In the genomic region with DNA sequence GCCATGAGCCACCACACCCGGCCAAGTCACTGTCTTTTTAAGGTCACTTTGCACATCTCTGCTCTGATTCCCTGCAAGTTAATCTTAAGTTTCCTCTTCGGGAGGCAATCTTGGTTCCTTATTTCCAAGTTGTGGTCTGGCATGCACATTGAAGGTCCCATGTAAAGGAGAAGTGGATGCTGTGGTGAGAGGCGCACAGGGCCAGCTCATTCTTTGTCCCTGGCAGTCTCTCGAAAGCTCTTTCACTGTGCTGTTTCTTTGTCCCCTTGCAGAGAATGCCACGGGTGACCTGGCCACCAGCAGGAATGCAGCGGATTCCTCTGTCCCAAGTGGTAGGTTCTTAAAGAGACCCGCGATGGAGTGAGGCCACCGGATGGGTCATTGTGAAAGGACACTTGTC, we compare ENCODE assay signal across 17 cellular contexts. TPM values are rescaled to one million over a fixed set of nuclear protein-coding genes. Genes with fewer than 3 reads are reported as not detected.
DNase-seq lines count a peak whose midpoint lies in the region; ATAC-seq and TF ChIP-seq lines count a peak whose summit lies in the region.
"Had no signal": no experiment of that assay in that cellular context is flagged by ENCODE, and none has a peak within 500 bp of the region (broad histone marks: within the 10 kb centered on the region; RNA-seq: fewer than 3 reads in every experiment).

No MANE protein-coding gene starts in this region.

- H3K36me3 Mint-ChIP-seq in HFFc6 (ENCODE audit: low read depth) = no peaks in the 10 kb centered on the region
- H3K36me3 Mint-ChIP-seq in natural killer cell treated with Interleukin-12 subunit alpha and Interleukin-12 subunit beta and Interleukin-15 and Interleukin-18, amount 100 ng/mL, for 72 hours = no peaks in the 10 kb centered on the region
- H3K36me3 Mint-ChIP-seq: activated CD8-positive, alpha-beta memory T cell treated with anti-CD3 and anti-CD28 coated beads, Interleukin-2, amount 10 ng/mL, durations not matched to agents 7 days and 5 days had no signal

- TF ChIP-seq CTCF in heart left ventricle (IDR thresholded peaks at IDR 0.05) (no peak), upper lobe of right lung (IDR thresholded peaks at IDR 0.05) (no peak), HFFc6 (IDR thresholded peaks at IDR 0.05) (no peak), thyroid gland (IDR thresholded peaks at IDR 0.05) (no peak)

- DNase-seq in heart left ventricle (peak in 1 of 5 donors; percentile 55), cardiac septum (ENCODE audit: low spot score) (no peak), UCSD-AML1 (lab: John Stamatoyannopoulos, UW; ENCODE audit: unreplicated experiment) (peak; percentile 30), medulla oblongata (ENCODE audit: extremely low spot score) (peak; percentile 77), upper lobe of right lung (no peak), HFFc6 (no peak), thyroid gland (no peak)
- DNase-seq in natural killer cell treated with Interleukin-12 subunit alpha and Interleukin-12 subunit beta and Interleukin-15 and Interleukin-18, amount 100 ng/mL, for 72 hours (ENCODE audit: low spot score) = no peak
- DNase-seq: activated CD8-positive, alpha-beta memory T cell treated with anti-CD3 and anti-CD28 coated beads, Interleukin-2, amount 10 ng/mL, durations not matched to agents 7 days and 5 days; activated effector memory CD4-positive, alpha-beta T cell treated with Interleukin-2 at 50 U/mL for 16 hours; CD8-positive, alpha-beta T cell; cerebellar nuclear complex; PC-3; stimulated activated CD4-positive, alpha-beta T cell treated with anti-CD3 and anti-CD28 coated beads, Interleukin-15, amount 100 ng/mL, for 24 hours; stimulated activated naive CD8-positive, alpha-beta T cell treated with anti-CD3 and anti-CD28 coated beads, Interleukin-15, amount 100 ng/mL, for 72 hours had no signal

- H3K27me3 Mint-ChIP-seq in HFFc6 (ENCODE audit: insufficient read depth) = peaks cover 2% of the 10 kb centered on the region; the same call in 1 of the 2 replicates
- H3K27me3 Mint-ChIP-seq in natural killer cell treated with Interleukin-12 subunit alpha and Interleukin-12 subunit beta and Interleukin-15 and Interleukin-18, amount 100 ng/mL, for 72 hours = no peaks in the 10 kb centered on the region
- H3K27me3 Mint-ChIP-seq: activated CD8-positive, alpha-beta memory T cell treated with anti-CD3 and anti-CD28 coated beads, Interleukin-2, amount 10 ng/mL, durations not matched to agents 7 days and 5 days; stimulated activated naive CD8-positive, alpha-beta T cell treated with anti-CD3 and anti-CD28 coated beads, Interleukin-15, amount 100 ng/mL, for 72 hours had no signal

- ATAC-seq in heart left ventricle (peak in 3 of 4 donors; percentile 34 to 50 (median 43)), upper lobe of right lung (peak; percentile 70)
- ATAC-seq in natural killer cell treated with Interleukin-12 subunit alpha and Interleukin-12 subunit beta and Interleukin-15 and Interleukin-18, amount 100 ng/mL, for 72 hours = no peak
- ATAC-seq: activated CD8-positive, alpha-beta memory T cell treated with anti-CD3 and anti-CD28 coated beads, Interleukin-2, amount 10 ng/mL, durations not matched to agents 7 days and 5 days; CD8-positive, alpha-beta T cell; PC-3; stimulated activated naive CD8-positive, alpha-beta T cell treated with anti-CD3 and anti-CD28 coated beads, Interleukin-15, amount 100 ng/mL, for 72 hours had no signal

- no peak overlapping the region for H3K27ac Mint-ChIP-seq in HFFc6
- H3K27ac Mint-ChIP-seq in natural killer cell treated with Interleukin-12 subunit alpha and Interleukin-12 subunit beta and Interleukin-15 and Interleukin-18, amount 100 ng/mL, for 72 hours = no peak overlapping the region
- H3K27ac Mint-ChIP-seq: activated CD8-positive, alpha-beta memory T cell treated with anti-CD3 and anti-CD28 coated beads, Interleukin-2, amount 10 ng/mL, durations not matched to agents 7 days and 5 days; CD8-positive, alpha-beta T cell; stimulated activated naive CD8-positive, alpha-beta T cell treated with anti-CD3 and anti-CD28 coated beads, Interleukin-15, amount 100 ng/mL, for 72 hours had no signal

- H3K4me1 ChIP-seq in heart left ventricle (peaks cover 0 to 40% (median 2%) of the 10 kb centered on the region in 12 donors), upper lobe of right lung (peaks cover 31% of the 10 kb centered on the region), thyroid gland (peaks cover 20 to 40% of the 10 kb centered on the region in 2 donors)

- TF ChIP-seq POLR2A in heart left ventricle (IDR thresholded peaks at IDR 0.05) (no peak), thyroid gland (IDR thresholded peaks at IDR 0.05) (no peak)

- 61 to 76% (median 73%) methylated on average over 9 of the region's 9 CpGs for WGBS in heart left ventricle, 4 donors
- 75 to 76% methylated on average over 9 of the region's 9 CpGs for WGBS in thyroid gland, 2 donors

- no peak overlapping the region for H3K4me3 Mint-ChIP-seq in HFFc6
- H3K4me3 Mint-ChIP-seq in natural killer cell treated with Interleukin-12 subunit alpha and Interleukin-12 subunit beta and Interleukin-15 and Interleukin-18, amount 100 ng/mL, for 72 hours = no peak overlapping the region
- H3K4me3 Mint-ChIP-seq: activated CD8-positive, alpha-beta memory T cell treated with anti-CD3 and anti-CD28 coated beads, Interleukin-2, amount 10 ng/mL, durations not matched to agents 7 days and 5 days; CD8-positive, alpha-beta T cell; stimulated activated naive CD8-positive, alpha-beta T cell treated with anti-CD3 and anti-CD28 coated beads, Interleukin-15, amount 100 ng/mL, for 72 hours had no signal

- H3K4me3 ChIP-seq in heart left ventricle (peak overlapping the region in 1 of 12 donors; percentile 5), upper lobe of right lung (no peak overlapping the region), thyroid gland (replicated peaks in 1 of 3) (no peak overlapping the region)
- H3K4me3 ChIP-seq: adrenal gland had no signal

- no peaks in the 10 kb centered on the region for H3K9me3 Mint-ChIP-seq in HFFc6
- H3K9me3 Mint-ChIP-seq in natural killer cell treated with Interleukin-12 subunit alpha and Interleukin-12 subunit beta and Interleukin-15 and Interleukin-18, amount 100 ng/mL, for 72 hours = no peaks in the 10 kb centered on the region
- H3K9me3 Mint-ChIP-seq: CD8-positive, alpha-beta T cell; stimulated activated naive CD8-positive, alpha-beta T cell treated with anti-CD3 and anti-CD28 coated beads, Interleukin-15, amount 100 ng/mL, for 72 hours had no signal

- H3K27me3 ChIP-seq in heart left ventricle (no peaks in the 10 kb centered on the region), upper lobe of right lung (no peaks in the 10 kb centered on the region), thyroid gland (no peaks in the 10 kb centered on the region)
- H3K27me3 ChIP-seq: adrenal gland had no signal

- peaks cover 0 to 19% (median 0%) of the 10 kb centered on the region in 9 donors for H3K36me3 ChIP-seq in heart left ventricle
- H3K36me3 ChIP-seq in upper lobe of right lung = peaks cover 36% of the 10 kb centered on the region
- peaks cover 19 to 20% of the 10 kb centered on the region in 2 donors for H3K36me3 ChIP-seq in thyroid gland

- peaks cover 30% of the 10 kb centered on the region for H3K4me1 Mint-ChIP-seq in HFFc6 (ENCODE audit: low read depth)
- no peaks in the 10 kb centered on the region for H3K4me1 Mint-ChIP-seq in natural killer cell treated with Interleukin-12 subunit alpha and Interleukin-12 subunit beta and Interleukin-15 and Interleukin-18, amount 100 ng/mL, for 72 hours (ENCODE audit: low read depth in 2 of 2)

- H3K9me3 ChIP-seq in heart left ventricle (no peaks in the 10 kb centered on the region), upper lobe of right lung (no peaks in the 10 kb centered on the region), thyroid gland (no peaks in the 10 kb centered on the region)
- H3K9me3 ChIP-seq: adrenal gland had no signal

- peak overlapping the region in 1 of 12 donors; percentile 70 for H3K27ac ChIP-seq in heart left ventricle
- H3K27ac ChIP-seq in upper lobe of right lung = no peak overlapping the region
- no peak overlapping the region for H3K27ac ChIP-seq in thyroid gland
- H3K27ac ChIP-seq: adrenal gland had no signal

- intact Hi-C loops in heart left ventricle (cut with DNase I) = no loop called here
- intact Hi-C loops in cardiac septum (cut with DNase I) = no loop called here
- intact Hi-C loops in upper lobe of right lung (cut with DNase I) = no loop called here
- intact Hi-C loops in thyroid gland (cut with DNase I) = no loop called here

RNA-seq across cellular contexts. Expression of gene C19orf33, which starts 16.4 kb away (rescaled TPM):
- total RNA-seq in heart left ventricle = 10 to 100 TPM in 5 of 9 donors, 1 to 10 TPM in 3, not detected in 1; 3.5 to 73.1 (median 11.5) TPM
- polyA plus RNA-seq in heart left ventricle = 10 to 100 TPM; 12.2 to 54.2 TPM
- 2.0 TPM for total RNA-seq in cardiac septum
- total RNA-seq in upper lobe of right lung = 63.0 TPM
- not detected for total RNA-seq in HFFc6 (2021; fragmentation: NEBNext Ultra II Directional; extraction: Animal tissue kit (Norgen Biotek cat#: 25700))
- total RNA-seq in natural killer cell treated with Interleukin-12 subunit alpha and Interleukin-12 subunit beta and Interleukin-15 and Interleukin-18, amount 100 ng/mL, for 72 hours = not detected
- total RNA-seq in thyroid gland = 10 to 100 TPM in 3 of 4 donors, not detected in 1; 16.2 to 26.3 (median 17.2) TPM
- total RNA-seq: activated CD8-positive, alpha-beta memory T cell treated with anti-CD3 and anti-CD28 coated beads, Interleukin-2, amount 10 ng/mL, durations not matched to agents 7 days and 5 days; CD8-positive, alpha-beta T cell had no signal

RNA-seq across cellular contexts. Expression of gene SPINT2, which starts 23.2 kb away (rescaled TPM):
- total RNA-seq in heart left ventricle = 10 to 100 TPM in 7 of 9 donors, 1 to 10 TPM in 2; 3.5 to 27.7 (median 15.9) TPM
- 10 to 100 TPM in 1 of 2 donors, 1 to 10 TPM in 1; 3.6 to 11.3 TPM for polyA plus RNA-seq in heart left ventricle
- total RNA-seq in cardiac septum = 17.3 TPM
- 231 TPM for total RNA-seq in upper lobe of right lung
- 1 to 10 TPM in 3 of 6 experiments, under 1 TPM in 3; 0.76 to 4.1 (median 0.98) TPM for total RNA-seq in HFFc6 (2021; fragmentation: NEBNext Ultra II Directional; extraction: Animal tissue kit (Norgen Biotek cat#: 25700))
- total RNA-seq in natural killer cell treated with Interleukin-12 subunit alpha and Interleukin-12 subunit beta and Interleukin-15 and Interleukin-18, amount 100 ng/mL, for 72 hours = 1 to 10 TPM; 6.9 to 9.1 TPM
- total RNA-seq in thyroid gland = 1,000 to 10,000 TPM in 1 of 4 donors, 100 to 1,000 TPM in 3; 424 to 1,529 (median 712) TPM

RNA-seq across cellular contexts. Expression of gene YIF1B, which starts 28.1 kb away (rescaled TPM):
- total RNA-seq in heart left ventricle (10 to 100 TPM; 26.4 to 47.4 (median 31.9) TPM), cardiac septum (27.6 TPM), upper lobe of right lung (37.3 TPM), thyroid gland (10 to 100 TPM; 12.9 to 30.9 (median 21.0) TPM)
- polyA plus RNA-seq in heart left ventricle = 100 to 1,000 TPM in 1 of 2 donors, 10 to 100 TPM in 1; 39.2 to 113 TPM
- total RNA-seq in HFFc6 (2021; fragmentation: NEBNext Ultra II Directional; extraction: Animal tissue kit (Norgen Biotek cat#: 25700)) = 10 to 100 TPM; 80.8 to 98.5 (median 86.6) TPM
- total RNA-seq in natural killer cell treated with Interleukin-12 subunit alpha and Interleukin-12 subunit beta and Interleukin-15 and Interleukin-18, amount 100 ng/mL, for 72 hours = 10 to 100 TPM; 56.0 to 59.2 TPM

RNA-seq across cellular contexts. Expression of gene PPP1R14A, which starts 31.4 kb away (rescaled TPM):
- total RNA-seq in heart left ventricle (10 to 100 TPM; 13.0 to 88.5 (median 25.3) TPM), cardiac septum (23.9 TPM), upper lobe of right lung (113 TPM), thyroid gland (10 to 100 TPM in 1 of 4 donors, 1 to 10 TPM in 3; 2.8 to 11.9 (median 4.3) TPM)
- 10 to 100 TPM; 18.2 to 83.1 TPM for polyA plus RNA-seq in heart left ventricle
- total RNA-seq in HFFc6 (2021; fragmentation: NEBNext Ultra II Directional; extraction: Animal tissue kit (Norgen Biotek cat#: 25700)) = under 1 TPM in 2 of 6 experiments, not detected in 4; 0.35 to 0.81 TPM
- not detected for total RNA-seq in natural killer cell treated with Interleukin-12 subunit alpha and Interleukin-12 subunit beta and Interleukin-15 and Interleukin-18, amount 100 ng/mL, for 72 hours
- total RNA-seq: activated CD8-positive, alpha-beta memory T cell treated with anti-CD3 and anti-CD28 coated beads, Interleukin-2, amount 10 ng/mL, durations not matched to agents 7 days and 5 days; CD8-positive, alpha-beta T cell; NCI-H460; PC-3 had no signal

RNA-seq across cellular contexts. Expression of gene KCNK6, which starts 32.0 kb away (rescaled TPM):
- total RNA-seq in heart left ventricle = 10 to 100 TPM in 4 of 9 donors, 1 to 10 TPM in 5; 3.1 to 23.6 (median 8.5) TPM
- 1 to 10 TPM; 4.4 to 6.4 TPM for polyA plus RNA-seq in heart left ventricle
- 14.1 TPM for total RNA-seq in cardiac septum
- 13.1 TPM for total RNA-seq in upper lobe of right lung
- 1 to 10 TPM; 2.6 to 9.2 (median 2.9) TPM for total RNA-seq in HFFc6 (2021; fragmentation: NEBNext Ultra II Directional; extraction: Animal tissue kit (Norgen Biotek cat#: 25700))
- 1 to 10 TPM; 3.7 to 7.7 TPM for total RNA-seq in natural killer cell treated with Interleukin-12 subunit alpha and Interleukin-12 subunit beta and Interleukin-15 and Interleukin-18, amount 100 ng/mL, for 72 hours
- total RNA-seq in thyroid gland = 1 to 10 TPM in 2 of 4 donors, under 1 TPM in 2; 0.67 to 4.4 (median 1.2) TPM

Comparison
In these comparisons a context has a peak if more than half of its experiments do, and no peak if none do; other contexts are left out.
1. ATAC-seq: peak in heart left ventricle (3 of 4) and upper lobe of right lung (single experiment); none in natural killer cell treated with Interleukin-12 subunit alpha and Interleukin-12 subunit beta and Interleukin-15 and Interleukin-18, amount 100 ng/mL, for 72 hours (0 of 2).
2. DNase-seq: peak in UCSD-AML1 (single experiment) and medulla oblongata (single experiment); none in cardiac septum (single experiment), upper lobe of right lung (single experiment), HFFc6 (single experiment), natural killer cell treated with Interleukin-12 subunit alpha and Interleukin-12 subunit beta and Interleukin-15 and Interleukin-18, amount 100 ng/mL, for 72 hours (single experiment) and thyroid gland (0 of 2).